17 cellular contexts compared by ENCODE assay signal in the genomic region with DNA sequence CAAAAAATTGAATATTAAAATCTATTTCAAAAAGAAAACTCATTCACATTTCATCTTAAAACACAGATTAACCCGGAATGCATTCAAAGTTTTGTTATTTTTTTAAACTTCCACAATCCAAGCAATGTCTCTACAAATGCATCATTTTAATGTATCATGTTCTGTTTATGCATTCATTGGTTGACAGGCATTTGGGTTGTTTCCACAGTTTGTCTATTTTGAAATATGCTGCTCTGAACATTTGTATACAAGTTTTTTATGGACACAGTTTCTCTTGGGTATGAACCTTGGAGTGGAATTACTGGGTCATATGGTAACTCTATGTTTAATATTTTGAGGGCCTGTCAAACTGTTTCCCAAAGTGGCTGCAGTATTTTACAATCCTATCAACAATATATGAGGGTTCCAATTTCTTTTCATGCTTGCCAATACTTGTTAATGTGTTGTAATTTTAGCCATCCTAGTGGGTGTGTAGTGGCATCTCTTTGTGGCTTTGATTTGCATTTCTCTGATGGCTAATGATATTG. TPM values are rescaled to one million over a fixed set of nuclear protein-coding genes. Genes with fewer than 3 reads are reported as not detected.
"Had no signal": no experiment of that assay in that cellular context is flagged by ENCODE, and none has a peak within 500 bp of the region (broad histone marks: within the 10 kb centered on the region; RNA-seq: fewer than 3 reads in every experiment).

No MANE protein-coding gene starts in this region.

- H3K4me3 Mint-ChIP-seq: endodermal cell, natural killer cell, neural crest cell had no signal

- DNase-seq: colonic mucosa; effector CD4-positive, alpha-beta T cell; endodermal cell; erythroblast; foreskin fibroblast; glutamatergic neuron; islet precursor cell; mucosa of descending colon; natural killer cell; sigmoid colon; small intestine; stimulated activated CD4-positive, alpha-beta T cell treated with anti-CD3 and anti-CD28 coated beads, Interleukin-12 subunit alpha, Interleukin-12 subunit beta, amount 100 ng/mL, for 4 hours; stimulated activated naive CD4-positive, alpha-beta T cell treated with Interleukin-2 at 50 U/mL for 16 hours; trophoblast cell had no signal

- ATAC-seq: gastroesophageal sphincter, left lobe of liver, mucosa of descending colon, natural killer cell had no signal

- H3K27ac Mint-ChIP-seq: endodermal cell, natural killer cell had no signal

- H3K36me3 Mint-ChIP-seq: natural killer cell had no signal

- H3K9me3 Mint-ChIP-seq: endodermal cell had no signal

- H3K4me1 Mint-ChIP-seq: natural killer cell had no signal

RNA-seq across cellular contexts. Expression of a gene that starts 57.4 kb away (rescaled TPM):
- total RNA-seq: natural killer cell had no signal
